2 cellular contexts compared by ENCODE assay signal in the genomic region with DNA sequence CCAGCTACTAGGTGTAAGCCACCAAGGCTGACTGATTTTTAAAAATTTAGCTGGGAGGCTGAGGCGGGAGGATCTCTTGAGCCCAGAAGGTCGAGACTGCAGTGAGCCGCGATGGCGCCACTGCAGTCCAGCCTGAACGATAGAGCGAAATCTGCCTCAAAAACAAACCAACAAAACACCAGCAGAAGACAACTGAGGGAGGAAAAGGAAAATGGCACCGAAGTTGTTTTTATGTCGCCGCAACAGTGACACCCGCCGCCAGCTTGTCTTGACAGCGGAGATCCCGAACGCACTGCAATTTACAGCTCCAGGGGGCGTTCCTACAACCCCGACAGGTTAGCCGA.
TF ChIP-seq lines count a peak whose summit lies in the region.

No MANE protein-coding gene starts in this region.

TF ChIP-seq in GM12878, 131 proteins besides CTCF, POLR2A, EP300 and RAD21:
- TF ChIP-seq ZNF622 (IDR thresholded peaks at IDR 0.05) (no peak), ZBED1 (IDR thresholded peaks at IDR 0.05; ENCODE audit: borderline replicate concordance) (peak; percentile 71; the same call in 1 of the 2 replicates), CBFB (IDR thresholded peaks at IDR 0.05; ENCODE audit: low read depth) (no peak), YY1 (IDR thresholded peaks at IDR 0.05; ENCODE audit: low read depth, low read length) (peak; percentile 69; the same call in 1 of the 2 replicates), PKNOX1 (IDR thresholded peaks at IDR 0.05) (peak; percentile 44; the same call in 1 of the 2 replicates), BACH1 (IDR thresholded peaks at IDR 0.05; ENCODE audit: borderline replicate concordance) (0 out of 2 replicates have a peak, but pooled peaks have one; percentile 29)
- TF ChIP-seq, protein P1, sequence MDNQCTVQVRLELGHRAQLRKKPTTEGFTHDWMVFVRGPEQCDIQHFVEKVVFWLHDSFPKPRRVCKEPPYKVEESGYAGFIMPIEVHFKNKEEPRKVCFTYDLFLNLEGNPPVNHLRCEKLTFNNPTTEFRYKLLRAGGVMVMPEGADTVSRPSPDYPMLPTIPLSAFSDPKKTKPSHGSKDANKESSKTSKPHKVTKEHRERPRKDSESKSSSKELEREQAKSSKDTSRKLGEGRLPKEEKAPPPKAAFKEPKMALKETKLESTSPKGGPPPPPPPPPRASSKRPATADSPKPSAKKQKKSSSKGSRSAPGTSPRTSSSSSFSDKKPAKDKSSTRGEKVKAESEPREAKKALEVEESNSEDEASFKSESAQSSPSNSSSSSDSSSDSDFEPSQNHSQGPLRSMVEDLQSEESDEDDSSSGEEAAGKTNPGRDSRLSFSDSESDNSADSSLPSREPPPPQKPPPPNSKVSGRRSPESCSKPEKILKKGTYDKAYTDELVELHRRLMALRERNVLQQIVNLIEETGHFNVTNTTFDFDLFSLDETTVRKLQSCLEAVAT (IDR thresholded peaks at IDR 0.05): 0 out of 2 replicates have a peak, but pooled peaks have one; percentile 41
- TF ChIP-seq, protein P2, sequence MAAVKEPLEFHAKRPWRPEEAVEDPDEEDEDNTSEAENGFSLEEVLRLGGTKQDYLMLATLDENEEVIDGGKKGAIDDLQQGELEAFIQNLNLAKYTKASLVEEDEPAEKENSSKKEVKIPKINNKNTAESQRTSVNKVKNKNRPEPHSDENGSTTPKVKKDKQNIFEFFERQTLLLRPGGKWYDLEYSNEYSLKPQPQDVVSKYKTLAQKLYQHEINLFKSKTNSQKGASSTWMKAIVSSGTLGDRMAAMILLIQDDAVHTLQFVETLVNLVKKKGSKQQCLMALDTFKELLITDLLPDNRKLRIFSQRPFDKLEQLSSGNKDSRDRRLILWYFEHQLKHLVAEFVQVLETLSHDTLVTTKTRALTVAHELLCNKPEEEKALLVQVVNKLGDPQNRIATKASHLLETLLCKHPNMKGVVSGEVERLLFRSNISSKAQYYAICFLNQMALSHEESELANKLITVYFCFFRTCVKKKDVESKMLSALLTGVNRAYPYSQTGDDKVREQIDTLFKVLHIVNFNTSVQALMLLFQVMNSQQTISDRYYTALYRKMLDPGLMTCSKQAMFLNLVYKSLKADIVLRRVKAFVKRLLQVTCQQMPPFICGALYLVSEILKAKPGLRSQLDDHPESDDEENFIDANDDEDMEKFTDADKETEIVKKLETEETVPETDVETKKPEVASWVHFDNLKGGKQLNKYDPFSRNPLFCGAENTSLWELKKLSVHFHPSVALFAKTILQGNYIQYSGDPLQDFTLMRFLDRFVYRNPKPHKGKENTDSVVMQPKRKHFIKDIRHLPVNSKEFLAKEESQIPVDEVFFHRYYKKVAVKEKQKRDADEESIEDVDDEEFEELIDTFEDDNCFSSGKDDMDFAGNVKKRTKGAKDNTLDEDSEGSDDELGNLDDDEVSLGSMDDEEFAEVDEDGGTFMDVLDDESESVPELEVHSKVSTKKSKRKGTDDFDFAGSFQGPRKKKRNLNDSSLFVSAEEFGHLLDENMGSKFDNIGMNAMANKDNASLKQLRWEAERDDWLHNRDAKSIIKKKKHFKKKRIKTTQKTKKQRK (IDR thresholded peaks at IDR 0.05; ENCODE audit: low read depth, low read length): no peak

TF ChIP-seq in GM12891, 5 proteins besides CTCF, POLR2A, EP300 and RAD21:
- no peak for TF ChIP-seq TAF1 (IDR thresholded peaks at IDR 0.05; ENCODE audit: low read depth, low read length)
- no peak for TF ChIP-seq PAX5 (IDR thresholded peaks at IDR 0.05; ENCODE audit: insufficient read depth, low read length, severe bottlenecking)
- no peak for TF ChIP-seq POLR2AphosphoS5 (IDR thresholded peaks at IDR 0.05; ENCODE audit: low read depth, low read length)
- TF ChIP-seq SPI1 (IDR thresholded peaks at IDR 0.05; ENCODE audit: low read depth, low read length): no peak
- no peak for TF ChIP-seq POU2F2 (IDR thresholded peaks at IDR 0.05; ENCODE audit: low read depth, low read length)
TF ChIP-seq in GM12891: peak in this region for 0.
